ENCODE assay signal across 2 cellular contexts in the genomic region with DNA sequence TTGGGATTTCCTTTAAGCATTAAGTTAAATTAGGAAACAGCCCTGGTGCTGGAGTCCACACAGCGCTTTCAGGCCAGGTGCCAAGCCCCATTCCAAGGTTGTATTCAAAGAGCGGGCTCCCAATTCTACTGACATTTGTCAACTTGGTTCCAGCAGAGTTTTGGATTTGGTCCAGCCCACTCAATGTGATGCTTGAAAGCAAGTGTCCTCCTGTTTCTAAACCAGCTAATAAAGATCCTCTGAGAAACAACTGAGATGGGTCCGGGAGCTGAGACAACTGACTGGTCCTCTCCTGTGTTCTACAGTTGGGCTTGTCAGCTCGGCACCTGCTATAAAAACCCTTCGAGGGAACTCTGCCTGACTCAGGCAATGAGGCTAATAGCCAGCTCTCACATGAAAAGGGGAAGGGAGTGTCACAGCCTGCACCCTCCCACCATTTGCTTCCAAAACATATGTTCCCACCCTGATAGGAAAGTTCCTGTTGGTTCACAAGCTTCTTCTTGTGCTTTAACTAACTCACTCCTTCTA.
TF ChIP-seq lines count a peak whose summit lies in the region.

No MANE protein-coding gene starts in this region.

TF ChIP-seq in liver, 16 proteins besides CTCF, POLR2A, EP300 and RAD21 (continued from another document):
- TF ChIP-seq, protein P1, sequence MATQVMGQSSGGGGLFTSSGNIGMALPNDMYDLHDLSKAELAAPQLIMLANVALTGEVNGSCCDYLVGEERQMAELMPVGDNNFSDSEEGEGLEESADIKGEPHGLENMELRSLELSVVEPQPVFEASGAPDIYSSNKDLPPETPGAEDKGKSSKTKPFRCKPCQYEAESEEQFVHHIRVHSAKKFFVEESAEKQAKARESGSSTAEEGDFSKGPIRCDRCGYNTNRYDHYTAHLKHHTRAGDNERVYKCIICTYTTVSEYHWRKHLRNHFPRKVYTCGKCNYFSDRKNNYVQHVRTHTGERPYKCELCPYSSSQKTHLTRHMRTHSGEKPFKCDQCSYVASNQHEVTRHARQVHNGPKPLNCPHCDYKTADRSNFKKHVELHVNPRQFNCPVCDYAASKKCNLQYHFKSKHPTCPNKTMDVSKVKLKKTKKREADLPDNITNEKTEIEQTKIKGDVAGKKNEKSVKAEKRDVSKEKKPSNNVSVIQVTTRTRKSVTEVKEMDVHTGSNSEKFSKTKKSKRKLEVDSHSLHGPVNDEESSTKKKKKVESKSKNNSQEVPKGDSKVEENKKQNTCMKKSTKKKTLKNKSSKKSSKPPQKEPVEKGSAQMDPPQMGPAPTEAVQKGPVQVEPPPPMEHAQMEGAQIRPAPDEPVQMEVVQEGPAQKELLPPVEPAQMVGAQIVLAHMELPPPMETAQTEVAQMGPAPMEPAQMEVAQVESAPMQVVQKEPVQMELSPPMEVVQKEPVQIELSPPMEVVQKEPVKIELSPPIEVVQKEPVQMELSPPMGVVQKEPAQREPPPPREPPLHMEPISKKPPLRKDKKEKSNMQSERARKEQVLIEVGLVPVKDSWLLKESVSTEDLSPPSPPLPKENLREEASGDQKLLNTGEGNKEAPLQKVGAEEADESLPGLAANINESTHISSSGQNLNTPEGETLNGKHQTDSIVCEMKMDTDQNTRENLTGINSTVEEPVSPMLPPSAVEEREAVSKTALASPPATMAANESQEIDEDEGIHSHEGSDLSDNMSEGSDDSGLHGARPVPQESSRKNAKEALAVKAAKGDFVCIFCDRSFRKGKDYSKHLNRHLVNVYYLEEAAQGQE (IDR thresholded peaks at IDR 0.05), result no peak
- TF ChIP-seq HNF4A (conservative IDR thresholded peaks at IDR 0.05), result peak in 1 of 2 donors; percentile 12
- no peak for TF ChIP-seq EGR1 (IDR thresholded peaks at IDR 0.05; ENCODE audit: low read depth in 2 of 2)
- peak; percentile 18 for TF ChIP-seq YY1 (IDR thresholded peaks at IDR 0.05)
- TF ChIP-seq FOXA2 (IDR thresholded peaks at IDR 0.05), result no peak
- no peak for TF ChIP-seq JUND (IDR thresholded peaks at IDR 0.05)
- TF ChIP-seq RXRA (IDR thresholded peaks at IDR 0.05), result no peak

TF ChIP-seq in HepG2, 621 proteins besides CTCF, POLR2A, EP300 and RAD21 (continued from another document):
- TF ChIP-seq, protein P2, sequence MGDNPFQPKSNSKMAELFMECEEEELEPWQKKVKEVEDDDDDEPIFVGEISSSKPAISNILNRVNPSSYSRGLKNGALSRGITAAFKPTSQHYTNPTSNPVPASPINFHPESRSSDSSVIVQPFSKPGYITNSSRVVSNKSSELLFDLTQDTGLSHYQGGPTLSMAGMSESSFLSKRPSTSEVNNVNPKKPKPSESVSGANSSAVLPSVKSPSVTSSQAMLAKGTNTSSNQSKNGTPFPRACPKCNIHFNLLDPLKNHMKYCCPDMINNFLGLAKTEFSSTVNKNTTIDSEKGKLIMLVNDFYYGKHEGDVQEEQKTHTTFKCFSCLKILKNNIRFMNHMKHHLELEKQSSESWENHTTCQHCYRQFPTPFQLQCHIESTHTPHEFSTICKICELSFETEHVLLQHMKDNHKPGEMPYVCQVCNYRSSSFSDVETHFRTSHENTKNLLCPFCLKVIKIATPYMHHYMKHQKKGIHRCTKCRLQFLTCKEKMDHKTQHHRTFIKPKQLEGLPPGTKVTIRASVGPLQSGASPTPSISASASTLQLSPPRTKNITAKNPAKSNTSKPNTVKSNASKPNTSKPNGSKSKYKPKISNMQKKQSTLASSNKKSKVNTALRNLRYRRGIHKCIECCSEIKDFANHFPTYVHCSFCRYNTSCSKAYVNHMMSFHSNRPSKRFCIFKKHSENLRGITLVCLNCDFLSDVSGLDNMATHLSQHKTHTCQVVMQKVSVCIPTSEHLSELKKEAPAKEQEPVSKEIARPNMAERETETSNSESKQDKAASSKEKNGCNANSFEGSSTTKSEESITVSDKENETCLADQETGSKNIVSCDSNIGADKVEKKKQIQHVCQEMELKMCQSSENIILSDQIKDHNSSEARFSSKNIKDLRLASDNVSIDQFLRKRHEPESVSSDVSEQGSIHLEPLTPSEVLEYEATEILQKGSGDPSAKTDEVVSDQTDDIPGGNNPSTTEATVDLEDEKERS (CRISPR knock-in tag; IDR thresholded peaks at IDR 0.05), result no peak
- TF ChIP-seq, protein P3, sequence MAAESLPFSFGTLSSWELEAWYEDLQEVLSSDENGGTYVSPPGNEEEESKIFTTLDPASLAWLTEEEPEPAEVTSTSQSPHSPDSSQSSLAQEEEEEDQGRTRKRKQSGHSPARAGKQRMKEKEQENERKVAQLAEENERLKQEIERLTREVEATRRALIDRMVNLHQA (CRISPR knock-in tag; IDR thresholded peaks at IDR 0.05), result no peak
- no peak for TF ChIP-seq ZBTB21 (CRISPR knock-in tag; IDR thresholded peaks at IDR 0.05)
- no peak for TF ChIP-seq HOXA7 (CRISPR knock-in tag; IDR thresholded peaks at IDR 0.05)
- no peak for TF ChIP-seq JUND (CRISPR knock-in tag; IDR thresholded peaks at IDR 0.05)
- TF ChIP-seq MYC (CRISPR knock-in tag; IDR thresholded peaks at IDR 0.05; ENCODE audit: borderline replicate concordance), result no peak
- TF ChIP-seq HIVEP1 (CRISPR knock-in tag; IDR thresholded peaks at IDR 0.05), result no peak
- TF ChIP-seq ZNF282 (IDR thresholded peaks at IDR 0.05; ENCODE audit: partially characterized antibody), result no peak
- no peak for TF ChIP-seq MED1 (CRISPR knock-in tag; IDR thresholded peaks at IDR 0.05)
- TF ChIP-seq ZNF326 (CRISPR knock-in tag; IDR thresholded peaks at IDR 0.05; ENCODE audit: borderline replicate concordance), result no peak
